Comparison of ENCODE assay signal across 27 cellular contexts in genomic region chr18:64886995-64887394, GRCh38.
"Had no signal": no experiment of that assay in that cellular context is flagged by ENCODE, and none has a peak within 500 bp of the region (broad histone marks: within the 10 kb centered on the region; RNA-seq: fewer than 3 reads in every experiment).

No MANE protein-coding gene starts in this region.

- FAIRE-seq: urothelium cell line had no signal

- DNase-seq: stimulated activated CD4-positive, alpha-beta T cell treated with anti-CD3 and anti-CD28 coated beads, Interleukin-2, amount 100 ng/mL, for 48 hours; stimulated activated CD4-positive, alpha-beta T cell treated with anti-CD3 and anti-CD28 coated beads, Interleukin-4, amount 100 ng/mL, for 1 hour; stimulated activated CD4-positive, alpha-beta T cell treated with anti-CD3 and anti-CD28 coated beads, Interleukin-4, amount 100 ng/mL, for 24 hours; stimulated activated CD4-positive, alpha-beta T cell treated with anti-CD3 and anti-CD28 coated beads, Interleukin-4, amount 100 ng/mL, for 4 hours; stimulated activated CD8-positive, alpha-beta memory T cell treated with anti-CD3 and anti-CD28 coated beads, Interleukin-4, amount 100 ng/mL, for 48 hours; stimulated activated naive B cell treated with anti-CD40 and anti-IgM and Interleukin-4, amounts not matched to agents 10 μg/mL and 1 μg/mL and 100 μg/mL, for 72 hours; stimulated activated naive CD4-positive, alpha-beta T cell; stimulated activated naive CD4-positive, alpha-beta T cell treated with Interleukin-2 at 50 U/mL for 16 hours; stimulated activated naive CD8-positive, alpha-beta T cell treated with anti-CD3 and anti-CD28 coated beads, Interleukin-15, amount 100 ng/mL, for 72 hours; stimulated activated naive CD8-positive, alpha-beta T cell treated with anti-CD3 and anti-CD28 coated beads, Interleukin-15, Interleukin-2, amounts not matched to agents 100 U/mL and 50 U/mL, for 24 hours; stomach; substantia nigra; testis; thyroid gland; tibial artery; transverse colon; trophoblast cell; upper lobe of left lung; upper lobe of right lung; uterus had no signal

- H3K36me3 ChIP-seq: stomach, suprapubic skin, thoracic aorta, thyroid gland, tibial artery, tibial nerve, transverse colon, upper lobe of left lung, upper lobe of right lung, uterus, vagina had no signal

- H3K27me3 ChIP-seq: stomach, suprapubic skin, testis, thyroid gland, tibial artery, tibial nerve, transverse colon, upper lobe of left lung, upper lobe of right lung, uterus, vagina had no signal

- H3K27ac ChIP-seq: stomach, suprapubic skin, testis, thoracic aorta, thyroid gland, tibial artery, tibial nerve, transverse colon, upper lobe of left lung, upper lobe of right lung, uterus, vagina had no signal

- H3K4me1 ChIP-seq: stomach, suprapubic skin, testis, thyroid gland, tibial artery, tibial nerve, transverse colon, upper lobe of left lung, upper lobe of right lung, uterus, vagina had no signal

- ATAC-seq: stimulated activated effector memory CD8-positive, alpha-beta T cell treated with anti-CD3 and anti-CD28 coated beads, Interleukin-12 subunit alpha, Interleukin-12 subunit beta, amount 100 ng/mL, for 72 hours; stimulated activated memory B cell treated with anti-CD40 and anti-IgM and Interleukin-4, amounts not matched to agents 10 μg/mL and 1 μg/mL and 100 μg/mL, for 72 hours; stimulated activated naive B cell treated with anti-CD40 and anti-IgM and Interleukin-4, amounts not matched to agents 10 μg/mL and 1 μg/mL and 100 μg/mL, for 72 hours; stimulated activated naive CD8-positive, alpha-beta T cell treated with anti-CD3 and anti-CD28 coated beads, Interleukin-15, amount 100 ng/mL, for 72 hours; stimulated activated naive CD8-positive, alpha-beta T cell treated with anti-CD3 and anti-CD28 coated beads, Interleukin-15, Interleukin-2, amounts not matched to agents 100 U/mL and 50 U/mL, for 24 hours; upper lobe of right lung had no signal

- H3K9me3 ChIP-seq: stomach, suprapubic skin, testis, thoracic aorta, thyroid gland, tibial artery, tibial nerve, transverse colon, upper lobe of left lung, upper lobe of right lung, uterus, vagina had no signal

- H3K4me3 ChIP-seq: stomach, suprapubic skin, testis, thoracic aorta, thyroid gland, tibial artery, tibial nerve, transverse colon, upper lobe of left lung, upper lobe of right lung, uterus, vagina had no signal
